In the genomic region with DNA sequence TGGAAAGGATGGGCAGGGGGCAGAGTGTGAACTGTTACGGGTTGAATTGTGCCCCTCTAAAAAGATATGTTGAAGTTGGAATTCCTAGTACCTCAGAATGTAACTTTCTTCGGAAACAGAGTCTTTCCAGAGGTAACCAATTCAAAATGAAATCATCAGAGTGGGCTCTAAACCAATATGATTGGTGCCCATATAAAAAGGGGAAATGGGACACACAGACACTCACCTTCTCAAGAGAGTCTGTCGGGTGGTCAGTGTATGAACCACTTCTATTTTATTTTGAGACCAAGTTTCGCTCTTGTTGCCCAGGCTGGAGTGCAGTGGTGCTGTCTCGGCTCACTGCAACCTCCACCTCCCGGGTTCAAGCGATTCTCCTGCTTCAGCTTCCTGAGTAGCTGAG, we compare ENCODE assay signal across 32 cellular contexts. TPM values are rescaled to one million over a fixed set of nuclear protein-coding genes. Genes with fewer than 3 reads are reported as not detected.
"Had no signal": no experiment of that assay in that cellular context is flagged by ENCODE, and none has a peak within 500 bp of the region (broad histone marks: within the 10 kb centered on the region; RNA-seq: fewer than 3 reads in every experiment).

No MANE protein-coding gene starts in this region.

- H3K9me3 Mint-ChIP-seq: activated CD4-positive, alpha-beta memory T cell treated with anti-CD3 and anti-CD28 coated beads for 36 hours; activated CD4-positive, alpha-beta T cell treated with anti-CD3 and anti-CD28 coated beads, Interleukin-2, amount 10 ng/mL, durations not matched to agents 24 days and 14 days; activated naive CD4-positive, alpha-beta T cell treated with anti-CD3 and anti-CD28 coated beads, Interleukin-2, amount 10 ng/mL, durations not matched to agents 7 days and 5 days; activated naive CD4-positive, alpha-beta T cell treated with anti-CD3 and anti-CD28 coated beads, Interleukin-2, amount 50 U/mL, for 72 hours; activated naive CD8-positive, alpha-beta T cell treated with anti-CD3 and anti-CD28 coated beads, Interleukin-2, amount 10 ng/mL, durations not matched to agents 7 days and 5 days; activated T-cell treated with anti-CD3 and anti-CD28 coated beads, Interleukin-2, amount 50 U/mL, for 24 hours; activated T-helper 17 cell treated with anti-CD3 and anti-CD28 coated beads, Interleukin-2, amount 50 U/mL, for 72 hours; brain; T-cell; T-helper 1 cell treated with Interleukin-12 subunit alpha and Interleukin-12 subunit beta and Interleukin-4 antibody, amounts not matched to agents 30 μg/mL and 1 μg/mL, for 36 hours; T-helper 2 cell treated with Interferon-gamma antibody and Interleukin-4, amounts not matched to agents 5 μg/mL and 100 μg/mL, for 36 hours had no signal

- H3K4me1 ChIP-seq: ascending aorta, breast epithelium, colonic mucosa, esophagus muscularis mucosa, foreskin keratinocyte, gastrocnemius medialis, heart left ventricle had no signal

- H3K27ac ChIP-seq: ascending aorta, breast epithelium, cardiac muscle cell, colonic mucosa, esophagus muscularis mucosa, foreskin keratinocyte, gastrocnemius medialis, heart left ventricle had no signal

- ATAC-seq: activated CD4-positive, alpha-beta T cell treated with anti-CD3 and anti-CD28 coated beads for 36 hours; activated CD8-positive, alpha-beta T cell treated with anti-CD3 and anti-CD28 coated beads, Interleukin-2, amount 10 ng/mL, durations not matched to agents 7 days and 5 days; activated naive CD4-positive, alpha-beta T cell treated with anti-CD3 and anti-CD28 coated beads, Interleukin-2, amount 50 U/mL, for 72 hours; activated T-helper 17 cell treated with anti-CD3 and anti-CD28 coated beads, Interleukin-2, amount 50 U/mL, for 72 hours; foreskin keratinocyte; gastrocnemius medialis; T-cell had no signal

- H3K36me3 Mint-ChIP-seq: activated CD4-positive, alpha-beta memory T cell treated with anti-CD3 and anti-CD28 coated beads for 36 hours; activated naive CD4-positive, alpha-beta T cell treated with anti-CD3 and anti-CD28 coated beads, Interleukin-2, amount 10 ng/mL, durations not matched to agents 7 days and 5 days; activated naive CD4-positive, alpha-beta T cell treated with anti-CD3 and anti-CD28 coated beads, Interleukin-2, amount 50 U/mL, for 72 hours; activated naive CD8-positive, alpha-beta T cell treated with anti-CD3 and anti-CD28 coated beads, Interleukin-2, amount 10 ng/mL, durations not matched to agents 7 days and 5 days; brain; T-cell had no signal

- H3K9me3 ChIP-seq: ascending aorta, breast epithelium, colonic mucosa, esophagus muscularis mucosa, gastrocnemius medialis, heart left ventricle had no signal

- H3K27me3 ChIP-seq: ascending aorta, breast epithelium, foreskin keratinocyte, heart left ventricle had no signal

- DNase-seq: activated CD4-positive, alpha-beta memory T cell treated with anti-CD3 and anti-CD28 coated beads for 36 hours; activated CD4-positive, alpha-beta T cell treated with anti-CD3 and anti-CD28 coated beads for 36 hours; activated CD4-positive, alpha-beta T cell treated with anti-CD3 and anti-CD28 coated beads, Interleukin-2, amount 10 ng/mL, durations not matched to agents 24 days and 14 days; activated CD4-positive, CD25-positive, alpha-beta regulatory T cell; activated CD4-positive, CD25-positive, alpha-beta regulatory T cell treated with anti-CD3 and anti-CD28 coated beads, Interleukin-2, amount 50 U/mL, for 72 hours; activated CD8-positive, alpha-beta T cell treated with anti-CD3 and anti-CD28 coated beads, Interleukin-2, amount 10 ng/mL, durations not matched to agents 7 days and 5 days; activated gamma-delta T cell; activated naive CD4-positive, alpha-beta T cell; activated naive CD4-positive, alpha-beta T cell treated with anti-CD3 and anti-CD28 coated beads, Interleukin-2, amount 10 ng/mL, durations not matched to agents 7 days and 5 days; activated naive CD8-positive, alpha-beta T cell treated with anti-CD3 and anti-CD28 coated beads, Interleukin-2, amount 10 ng/mL, durations not matched to agents 7 days and 5 days; activated T-cell treated with anti-CD3 and anti-CD28 coated beads for 4 hours; activated T-cell treated with anti-CD3 and anti-CD28 coated beads, Interleukin-2, amount 50 U/mL, for 24 hours; central memory CD4-positive, alpha-beta T cell; cerebellar nuclear complex; colonic mucosa; effector CD8-positive, alpha-beta T cell; erythroblast; foreskin keratinocyte; gastrocnemius medialis; glutamatergic neuron; heart left ventricle; T-cell; T1000 had no signal

- H3K4me1 Mint-ChIP-seq: activated naive CD4-positive, alpha-beta T cell treated with anti-CD3 and anti-CD28 coated beads, Interleukin-2, amount 10 ng/mL, durations not matched to agents 7 days and 5 days had no signal

- H3K36me3 ChIP-seq: ascending aorta, breast epithelium, cardiac muscle cell, colonic mucosa, esophagus muscularis mucosa, gastrocnemius medialis, heart left ventricle had no signal

- H3K27me3 Mint-ChIP-seq: activated T-helper 17 cell treated with anti-CD3 and anti-CD28 coated beads, Interleukin-2, amount 50 U/mL, for 72 hours had no signal

- H3K4me3 Mint-ChIP-seq: activated CD4-positive, alpha-beta memory T cell treated with anti-CD3 and anti-CD28 coated beads for 36 hours; activated CD4-positive, alpha-beta T cell treated with anti-CD3 and anti-CD28 coated beads for 36 hours; activated CD4-positive, alpha-beta T cell treated with anti-CD3 and anti-CD28 coated beads, Interleukin-2, amount 10 ng/mL, durations not matched to agents 24 days and 14 days; activated CD8-positive, alpha-beta T cell treated with anti-CD3 and anti-CD28 coated beads, Interleukin-2, amount 10 ng/mL, durations not matched to agents 7 days and 5 days; activated naive CD4-positive, alpha-beta T cell treated with anti-CD3 and anti-CD28 coated beads, Interleukin-2, amount 10 ng/mL, durations not matched to agents 7 days and 5 days; activated naive CD8-positive, alpha-beta T cell treated with anti-CD3 and anti-CD28 coated beads, Interleukin-2, amount 10 ng/mL, durations not matched to agents 7 days and 5 days; activated T-cell treated with anti-CD3 and anti-CD28 coated beads, Interleukin-2, amount 50 U/mL, for 24 hours; activated T-helper 17 cell treated with anti-CD3 and anti-CD28 coated beads, Interleukin-2, amount 50 U/mL, for 72 hours; brain; T-cell; T-helper 1 cell treated with Interleukin-12 subunit alpha and Interleukin-12 subunit beta and Interleukin-4 antibody, amounts not matched to agents 30 μg/mL and 1 μg/mL, for 36 hours; T-helper 2 cell treated with Interferon-gamma antibody and Interleukin-4, amounts not matched to agents 5 μg/mL and 100 μg/mL, for 36 hours had no signal

- H3K27ac Mint-ChIP-seq: activated CD4-positive, alpha-beta memory T cell treated with anti-CD3 and anti-CD28 coated beads for 36 hours; activated CD4-positive, alpha-beta T cell treated with anti-CD3 and anti-CD28 coated beads for 36 hours; activated CD4-positive, alpha-beta T cell treated with anti-CD3 and anti-CD28 coated beads, Interleukin-2, amount 10 ng/mL, durations not matched to agents 24 days and 14 days; activated CD8-positive, alpha-beta T cell treated with anti-CD3 and anti-CD28 coated beads, Interleukin-2, amount 10 ng/mL, durations not matched to agents 7 days and 5 days; activated naive CD4-positive, alpha-beta T cell treated with anti-CD3 and anti-CD28 coated beads, Interleukin-2, amount 10 ng/mL, durations not matched to agents 7 days and 5 days; activated naive CD4-positive, alpha-beta T cell treated with anti-CD3 and anti-CD28 coated beads, Interleukin-2, amount 50 U/mL, for 72 hours; activated naive CD8-positive, alpha-beta T cell treated with anti-CD3 and anti-CD28 coated beads, Interleukin-2, amount 10 ng/mL, durations not matched to agents 7 days and 5 days; activated T-cell treated with anti-CD3 and anti-CD28 coated beads, Interleukin-2, amount 50 U/mL, for 24 hours; activated T-helper 17 cell treated with anti-CD3 and anti-CD28 coated beads, Interleukin-2, amount 50 U/mL, for 72 hours; brain; T-cell; T-helper 1 cell treated with Interleukin-12 subunit alpha and Interleukin-12 subunit beta and Interleukin-4 antibody, amounts not matched to agents 30 μg/mL and 1 μg/mL, for 36 hours; T-helper 2 cell treated with Interferon-gamma antibody and Interleukin-4, amounts not matched to agents 5 μg/mL and 100 μg/mL, for 36 hours had no signal

- H3K4me3 ChIP-seq: ascending aorta, breast epithelium, cardiac muscle cell, colonic mucosa, esophagus muscularis mucosa, gastrocnemius medialis, heart left ventricle had no signal

RNA-seq across cellular contexts. Expression of gene EDARADD, which starts 7.6 kb away (rescaled TPM):
- total RNA-seq: ascending aorta, gastrocnemius medialis had no signal
